ENCODE assay signal across 20 cellular contexts in genomic region chr1:915295-916172, GRCh38. TPM values are rescaled to one million over a fixed set of nuclear protein-coding genes. Genes with fewer than 3 reads are reported as not detected.
DNase-seq lines count a peak whose midpoint lies in the region; ATAC-seq and TF ChIP-seq lines count a peak whose summit lies in the region.
"Had no signal": no experiment of that assay in that cellular context is flagged by ENCODE, and none has a peak within 500 bp of the region (broad histone marks: within the 10 kb centered on the region; RNA-seq: fewer than 3 reads in every experiment).

No MANE protein-coding gene starts in this region.

- no peak for ATAC-seq in activated T-helper 17 cell treated with anti-CD3 and anti-CD28 coated beads, Interleukin-2, amount 50 U/mL, for 72 hours (replicated peaks)
- ATAC-seq: naive thymus-derived CD8-positive, alpha-beta T cell had no signal

- peaks cover 4% of the 10 kb centered on the region for H3K36me3 Mint-ChIP-seq in glutamatergic neuron (ENCODE audit: unreplicated experiment)
- no peaks in the 10 kb centered on the region for H3K36me3 Mint-ChIP-seq in nephron progenitor cell (ENCODE audit: low read depth)
- no peaks in the 10 kb centered on the region for H3K36me3 Mint-ChIP-seq in activated T-helper 17 cell treated with anti-CD3 and anti-CD28 coated beads, Interleukin-2, amount 50 U/mL, for 72 hours (ENCODE audit: low read depth)
- H3K36me3 Mint-ChIP-seq: brain; naive thymus-derived CD8-positive, alpha-beta T cell had no signal

- H3K4me1 Mint-ChIP-seq in glutamatergic neuron (ENCODE audit: low read depth, unreplicated experiment) (peaks cover 19% of the 10 kb centered on the region), nephron progenitor cell (peaks cover 84% of the 10 kb centered on the region)
- H3K4me1 Mint-ChIP-seq in activated T-helper 17 cell treated with anti-CD3 and anti-CD28 coated beads, Interleukin-2, amount 50 U/mL, for 72 hours = no peaks in the 10 kb centered on the region

- H3K27ac ChIP-seq in BLaER1 = peak overlapping the region; percentile 50
- H3K27ac ChIP-seq: coronary artery, hepatocyte, testis had no signal

- no peak overlapping the region for H3K9ac ChIP-seq in BLaER1

- H3K27ac Mint-ChIP-seq in glutamatergic neuron (ENCODE audit: unreplicated experiment) = no peak overlapping the region
- no peak overlapping the region for H3K27ac Mint-ChIP-seq in nephron progenitor cell
- no peak overlapping the region for H3K27ac Mint-ChIP-seq in activated T-helper 17 cell treated with anti-CD3 and anti-CD28 coated beads, Interleukin-2, amount 50 U/mL, for 72 hours
- H3K27ac Mint-ChIP-seq: activated CD4-positive, alpha-beta memory T cell treated with anti-CD3 and anti-CD28 coated beads, Interleukin-2, amount 10 ng/mL, durations not matched to agents 7 days and 5 days; activated T-cell treated with anti-CD3 and anti-CD28 coated beads, Interleukin-2, amount 50 U/mL, for 24 hours had no signal

- H3K4me3 Mint-ChIP-seq in glutamatergic neuron (ENCODE audit: unreplicated experiment) (peak overlapping the region; percentile 38), nephron progenitor cell (peak overlapping the region; percentile 62)
- no peak overlapping the region for H3K4me3 Mint-ChIP-seq in activated T-helper 17 cell treated with anti-CD3 and anti-CD28 coated beads, Interleukin-2, amount 50 U/mL, for 72 hours
- H3K4me3 Mint-ChIP-seq: activated CD4-positive, alpha-beta memory T cell treated with anti-CD3 and anti-CD28 coated beads, Interleukin-2, amount 10 ng/mL, durations not matched to agents 7 days and 5 days; activated T-cell treated with anti-CD3 and anti-CD28 coated beads, Interleukin-2, amount 50 U/mL, for 24 hours; brain; naive thymus-derived CD8-positive, alpha-beta T cell had no signal

- TF ChIP-seq CTCF in glutamatergic neuron (IDR thresholded peaks at IDR 0.05; ENCODE audit: partially characterized antibody, unreplicated experiment) (no peak), nephron progenitor cell (IDR thresholded peaks at IDR 0.05) (no peak)

- H3K27me3 Mint-ChIP-seq in glutamatergic neuron (ENCODE audit: unreplicated experiment) (peaks cover 20% of the 10 kb centered on the region), nephron progenitor cell (ENCODE audit: low read depth, poor library complexity) (peaks cover 60% of the 10 kb centered on the region)
- H3K27me3 Mint-ChIP-seq in activated T-helper 17 cell treated with anti-CD3 and anti-CD28 coated beads, Interleukin-2, amount 50 U/mL, for 72 hours = peaks cover 23% of the 10 kb centered on the region

- H3K4me1 ChIP-seq in BLaER1 (peaks cover 100% of the 10 kb centered on the region), HAP-1 (peaks cover 17% of the 10 kb centered on the region)

- H3K4me2 ChIP-seq in BLaER1 = peak overlapping the region; percentile 93

- in situ Hi-C loops in HAP-1 (cut with MboI; ENCODE audit: low sequenced_read_pairs) = no loop called here

- H3K9me3 Mint-ChIP-seq in glutamatergic neuron (ENCODE audit: unreplicated experiment) (peaks cover 14% of the 10 kb centered on the region), nephron progenitor cell (no peaks in the 10 kb centered on the region)
- H3K9me3 Mint-ChIP-seq in activated T-helper 17 cell treated with anti-CD3 and anti-CD28 coated beads, Interleukin-2, amount 50 U/mL, for 72 hours = no peaks in the 10 kb centered on the region
- H3K9me3 Mint-ChIP-seq: activated CD4-positive, alpha-beta memory T cell treated with anti-CD3 and anti-CD28 coated beads, Interleukin-2, amount 10 ng/mL, durations not matched to agents 7 days and 5 days; activated T-cell treated with anti-CD3 and anti-CD28 coated beads, Interleukin-2, amount 50 U/mL, for 24 hours had no signal

- H3K9me3 ChIP-seq in BLaER1 (no peaks in the 10 kb centered on the region), HAP-1 (no peaks in the 10 kb centered on the region)
- H3K9me3 ChIP-seq: testis had no signal

- no peak overlapping the region for H3K4me3 ChIP-seq in BLaER1
- no peak overlapping the region for H3K4me3 ChIP-seq in HAP-1
- H3K4me3 ChIP-seq: coronary artery, hepatocyte, testis had no signal

- H3K36me3 ChIP-seq in BLaER1 = no peaks in the 10 kb centered on the region
- no peaks in the 10 kb centered on the region for H3K36me3 ChIP-seq in HAP-1 (replicated peaks)

- H4K20me1 ChIP-seq in BLaER1 = no peaks in the 10 kb centered on the region; the same call in 1 of the 2 replicates

- H3K27me3 ChIP-seq in BLaER1 = no peaks in the 10 kb centered on the region
- H3K27me3 ChIP-seq in HAP-1 (ENCODE audit: low read depth) = no peaks in the 10 kb centered on the region
- H3K27me3 ChIP-seq: testis had no signal

- DNase-seq in HAP-1 (ENCODE audit: low spot score in 2 of 2) = peak; percentile 1 to 25
- no peak for DNase-seq in glutamatergic neuron
- DNase-seq in nephron progenitor cell = no peak
- no peak for DNase-seq in NCI-H1105 (lab: John Stamatoyannopoulos, UW)
- no peak for DNase-seq in NCI-H510A treated with DMSO at 0.1 percent for 48 hours (lab: John Stamatoyannopoulos, UW)
- DNase-seq: activated CD4-positive, alpha-beta memory T cell treated with anti-CD3 and anti-CD28 coated beads, Interleukin-2, amount 10 ng/mL, durations not matched to agents 7 days and 5 days; activated T-cell treated with anti-CD3 and anti-CD28 coated beads, Interleukin-2, amount 50 U/mL, for 24 hours; EL; GOT3; NCI-H1417 treated with DMSO at 0.1 percent for 48 hours; T-helper 2 cell; testis had no signal

RNA-seq across cellular contexts. Expression of gene SAMD11, which starts 8.2 kb away (rescaled TPM):
- total RNA-seq in glutamatergic neuron (ENCODE audit: unreplicated experiment) = 46.2 TPM
- total RNA-seq in activated T-helper 17 cell treated with anti-CD3 and anti-CD28 coated beads, Interleukin-2, amount 50 U/mL, for 72 hours = not detected
- total RNA-seq: activated CD4-positive, alpha-beta memory T cell treated with anti-CD3 and anti-CD28 coated beads, Interleukin-2, amount 10 ng/mL, durations not matched to agents 7 days and 5 days; endothelial cell of umbilical vein; naive thymus-derived CD8-positive, alpha-beta T cell had no signal

RNA-seq across cellular contexts. Expression of gene NOC2L, which starts 43.5 kb away (rescaled TPM):
- total RNA-seq in glutamatergic neuron (ENCODE audit: unreplicated experiment) = 90.3 TPM
- 100 to 1,000 TPM in 1 of 2 donors, 10 to 100 TPM in 1; 57.6 to 141 TPM for total RNA-seq in activated T-helper 17 cell treated with anti-CD3 and anti-CD28 coated beads, Interleukin-2, amount 50 U/mL, for 72 hours

RNA-seq across cellular contexts. Expression of gene KLHL17, which starts 44.9 kb away (rescaled TPM):
- total RNA-seq in glutamatergic neuron (ENCODE audit: unreplicated experiment) = 103 TPM
- total RNA-seq in activated T-helper 17 cell treated with anti-CD3 and anti-CD28 coated beads, Interleukin-2, amount 50 U/mL, for 72 hours = 10 to 100 TPM; 17.4 to 17.8 TPM

RNA-seq across cellular contexts. Expression of gene PLEKHN1, which starts 50.7 kb away (rescaled TPM):
- total RNA-seq in glutamatergic neuron (ENCODE audit: unreplicated experiment) = 0.29 TPM
- total RNA-seq in activated T-helper 17 cell treated with anti-CD3 and anti-CD28 coated beads, Interleukin-2, amount 50 U/mL, for 72 hours = 1 to 10 TPM; 2.8 to 6.3 TPM
- total RNA-seq: OCI-LY7 had no signal

Comparison
In these comparisons a context has a peak if more than half of its experiments do, and no peak if none do; other contexts are left out.
1. DNase-seq: peak in HAP-1 (2 of 2); none in glutamatergic neuron (single experiment), nephron progenitor cell (single experiment), NCI-H1105 (single experiment) and NCI-H510A treated with DMSO at 0.1 percent for 48 hours (single experiment).
2. RNA of gene SAMD11, which starts 8.2 kb away (total RNA-seq): 46.2 TPM in glutamatergic neuron (single experiment); not detected in activated T-helper 17 cell treated with anti-CD3 and anti-CD28 coated beads, Interleukin-2, amount 50 U/mL, for 72 hours; every median in the first group is over 10 times any median in the second.